ENCODE assay signal across 23 cellular contexts in genomic region chr13:22210134-22210930, GRCh38.
"Had no signal": no experiment of that assay in that cellular context is flagged by ENCODE, and none has a peak within 500 bp of the region (broad histone marks: within the 10 kb centered on the region; RNA-seq: fewer than 3 reads in every experiment).

No MANE protein-coding gene starts in this region.

- DNase-seq: activated B cell treated with CpG ODN at 0.5 μM for 24 hours; activated CD4-positive, alpha-beta T cell treated with anti-CD3 and anti-CD28 coated beads for 36 hours; activated CD4-positive, alpha-beta T cell treated with anti-CD3 and anti-CD28 coated beads, Interleukin-2, amount 50 U/mL, for 4 hours; activated CD8-positive, alpha-beta memory T cell treated with anti-CD3 and anti-CD28 coated beads for 24 hours; activated CD8-positive, alpha-beta memory T cell treated with anti-CD3 and anti-CD28 coated beads, Interleukin-2, amount 50 U/mL, for 4 hours; activated naive CD4-positive, alpha-beta T cell; activated naive CD8-positive, alpha-beta T cell treated with anti-CD3 and anti-CD28 coated beads for 36 hours; activated T-cell treated with anti-CD3 and anti-CD28 coated beads, Interleukin-2, amount 50 U/mL, for 4 hours; effector memory CD8-positive, alpha-beta T cell; esophagus squamous epithelium; gastrocnemius medialis; head of caudate nucleus; mucosa of descending colon; nephron progenitor cell; retina; spleen; stimulated activated CD4-positive, alpha-beta T cell treated with anti-CD3 and anti-CD28 coated beads, Interleukin-4, amount 100 ng/mL, for 1 hour; stimulated activated naive CD4-positive, alpha-beta T cell treated with Interleukin-2 at 50 U/mL for 16 hours; T-helper 9 cell had no signal

- H3K4me1 ChIP-seq: esophagus squamous epithelium, gastrocnemius medialis, spleen, upper lobe of left lung had no signal

- ATAC-seq: activated CD4-positive, alpha-beta T cell treated with anti-CD3 and anti-CD28 coated beads for 36 hours; effector memory CD8-positive, alpha-beta T cell; gastrocnemius medialis; mucosa of descending colon had no signal

- H3K4me3 ChIP-seq: esophagus squamous epithelium, gastrocnemius medialis, mucosa of descending colon, spleen, thoracic aorta, upper lobe of left lung had no signal

- H3K9me3 Mint-ChIP-seq: activated B cell treated with CpG ODN at 0.5 μM for 24 hours; activated naive CD8-positive, alpha-beta T cell treated with anti-CD3 and anti-CD28 coated beads for 36 hours; activated T-cell treated with anti-CD3 and anti-CD28 coated beads, Interleukin-2, amount 50 U/mL, for 4 hours; activated T-helper 2 cell treated with anti-CD3 and anti-CD28 coated beads, Interferon-gamma antibody, Interleukin-2, Interleukin-4, amounts not matched to agents 10 μg/mL and 5 μg/mL and 100 μg/mL, durations not matched to agents 14 hours and 24 hours and 36 hours; central memory CD8-positive, alpha-beta T cell; effector memory CD8-positive, alpha-beta T cell had no signal

- H3K9me3 ChIP-seq: esophagus squamous epithelium, gastrocnemius medialis, mucosa of descending colon, thoracic aorta, upper lobe of left lung had no signal

- H3K4me3 Mint-ChIP-seq: activated B cell treated with CpG ODN at 0.5 μM for 24 hours; activated CD4-positive, alpha-beta T cell treated with anti-CD3 and anti-CD28 coated beads for 36 hours; activated naive CD8-positive, alpha-beta T cell treated with anti-CD3 and anti-CD28 coated beads for 36 hours; activated T-cell treated with anti-CD3 and anti-CD28 coated beads, Interleukin-2, amount 50 U/mL, for 4 hours; central memory CD8-positive, alpha-beta T cell; effector memory CD8-positive, alpha-beta T cell; nephron progenitor cell had no signal

- H3K27me3 ChIP-seq: esophagus squamous epithelium, gastrocnemius medialis, spleen, upper lobe of left lung had no signal

- H3K36me3 ChIP-seq: esophagus squamous epithelium, gastrocnemius medialis, spleen, thoracic aorta, upper lobe of left lung had no signal

- H3K27ac ChIP-seq: esophagus squamous epithelium, spleen, thoracic aorta, upper lobe of left lung had no signal

- H3K36me3 Mint-ChIP-seq: activated naive CD8-positive, alpha-beta T cell treated with anti-CD3 and anti-CD28 coated beads for 36 hours had no signal

- H3K27ac Mint-ChIP-seq: activated B cell treated with CpG ODN at 0.5 μM for 24 hours; activated CD4-positive, alpha-beta T cell treated with anti-CD3 and anti-CD28 coated beads for 36 hours; activated naive CD8-positive, alpha-beta T cell treated with anti-CD3 and anti-CD28 coated beads for 36 hours; activated T-helper 2 cell treated with anti-CD3 and anti-CD28 coated beads, Interferon-gamma antibody, Interleukin-2, Interleukin-4, amounts not matched to agents 10 μg/mL and 5 μg/mL and 100 μg/mL, durations not matched to agents 14 hours and 24 hours and 36 hours; nephron progenitor cell had no signal

- H3K27me3 Mint-ChIP-seq: activated B cell treated with CpG ODN at 0.5 μM for 24 hours; activated CD4-positive, alpha-beta T cell treated with anti-CD3 and anti-CD28 coated beads for 36 hours; activated naive CD8-positive, alpha-beta T cell treated with anti-CD3 and anti-CD28 coated beads for 36 hours; central memory CD8-positive, alpha-beta T cell had no signal
